Comparison of ENCODE assay signal across 10 cellular contexts in genomic region chr9:98708103-98708932, GRCh38. TPM values are rescaled to one million over a fixed set of nuclear protein-coding genes. Genes with fewer than 3 reads are reported as not detected.
DNase-seq lines count a peak whose midpoint lies in the region; ATAC-seq and TF ChIP-seq lines count a peak whose summit lies in the region.
"Had no signal": no experiment of that assay in that cellular context is flagged by ENCODE, and none has a peak within 500 bp of the region (broad histone marks: within the 10 kb centered on the region; RNA-seq: fewer than 3 reads in every experiment).

No MANE protein-coding gene starts in this region.

- CTCF ChIA-PET in A673 (lab: Charles Lee) = no interaction called here

- H3K27me3 Mint-ChIP-seq in chondrocyte (ENCODE audit: low read depth) = peaks cover 66% of the 10 kb centered on the region

- H3K4me2 ChIP-seq in mesenchymal stem cell (ENCODE audit: low read length, poor library complexity, severe bottlenecking) = peak overlapping the region; percentile 89

- no peak overlapping the region for H2BK15ac ChIP-seq in mesenchymal stem cell (ENCODE audit: low read depth, poor library complexity, severe bottlenecking)

- 18% methylated on average over 40 of the region's 89 CpGs for WGBS in mesenchymal stem cell

- no peak overlapping the region for H2AFZ ChIP-seq in mesenchymal stem cell (ENCODE audit: low read depth, low read length)

- TF ChIP-seq CTCF in A673 (conservative IDR thresholded peaks at IDR 0.05; ENCODE audit: low read depth, low read length) (no peak), chondrocyte (IDR thresholded peaks at IDR 0.05) (no peak)

- H3K79me1 ChIP-seq in mesenchymal stem cell (replicated peaks; ENCODE audit: low read length, poor library complexity, severe bottlenecking) = no peaks in the 10 kb centered on the region

- no peak overlapping the region for H3K14ac ChIP-seq in mesenchymal stem cell (ENCODE audit: low read length in 2 of 2)

- POLR2A ChIA-PET in A673 (lab: Charles Lee; ENCODE audit: low non-redundant PET) = no interaction called here

- no peak overlapping the region for H3K27ac Mint-ChIP-seq in chondrocyte (ENCODE audit: unreplicated experiment)

- peak overlapping the region; percentile 25 for H3K4me3 ChIP-seq in A673 (ENCODE audit: low read depth, low read length, poor library complexity, severe bottlenecking)
- peak overlapping the region in 1 of 2 experiments; percentile 22 for H3K4me3 ChIP-seq in mesenchymal stem cell (ENCODE audit: insufficient read depth in 1 of 2, low read depth in 1 of 2, low read length in 2 of 2)

- no peak for TF ChIP-seq POLR2A in GM18505 (IDR thresholded peaks at IDR 0.05; ENCODE audit: borderline replicate concordance, extremely low read depth, insufficient read depth, insufficient read length)

- H2BK5ac ChIP-seq in mesenchymal stem cell (ENCODE audit: low read depth, low read length, poor library complexity, severe bottlenecking) = no peak overlapping the region

- H3K27ac ChIP-seq in A673 (ENCODE audit: low read depth, low read length, poor library complexity, severe bottlenecking) (no peak overlapping the region), mesenchymal stem cell (ENCODE audit: low read length, poor library complexity, severe bottlenecking) (no peak overlapping the region)
- H3K27ac ChIP-seq: neutrophil had no signal

- H3K4ac ChIP-seq in mesenchymal stem cell (ENCODE audit: low read depth in 1 of 2, low read length in 2 of 2) = no peak overlapping the region

- no peaks in the 10 kb centered on the region for H3K36me3 Mint-ChIP-seq in chondrocyte (ENCODE audit: low read depth)

- intact Hi-C loops in A673 (cut with micrococcal nuclease; ENCODE audit: unreplicated experiment) = loop anchor here (10.0 kb wide), 1 partner anchor 174 kb away; no protein-coding TSS in a partner anchor

- H3K4me1 Mint-ChIP-seq in chondrocyte (ENCODE audit: low read depth) = peaks cover 10% of the 10 kb centered on the region

- ATAC-seq in GM18505 (IDR thresholded peaks at IDR 0.05; ENCODE audit: unreplicated experiment) (no peak), GM21515 (IDR thresholded peaks at IDR 0.05; ENCODE audit: unreplicated experiment) (no peak)

- H3K36me3 ChIP-seq in A673 (ENCODE audit: insufficient read depth, low read length, poor library complexity, severe bottlenecking) (no peaks in the 10 kb centered on the region), mesenchymal stem cell (ENCODE audit: control insufficient read depth in 1 of 2, insufficient read depth in 2 of 2, low read depth in 1 of 2, low read length in 2 of 2) (no peaks in the 10 kb centered on the region)
- H3K36me3 ChIP-seq: neutrophil had no signal

- H3K9ac ChIP-seq in mesenchymal stem cell (ENCODE audit: low read length) = no peak overlapping the region

- H3K9me3 ChIP-seq in A673 (ENCODE audit: low read depth, low read length, poor library complexity, severe bottlenecking) (no peaks in the 10 kb centered on the region), mesenchymal stem cell (ENCODE audit: control insufficient read depth, low read length) (no peaks in the 10 kb centered on the region)
- H3K9me3 ChIP-seq: neutrophil had no signal

- H3K4me1 ChIP-seq in A673 (ENCODE audit: insufficient read depth, low read length, poor library complexity, severe bottlenecking) = no peaks in the 10 kb centered on the region
- H3K4me1 ChIP-seq in mesenchymal stem cell (ENCODE audit: control insufficient read depth, insufficient read depth, low read depth, low read length) = peaks cover 25% of the 10 kb centered on the region

- no peak overlapping the region for H3K18ac ChIP-seq in mesenchymal stem cell (ENCODE audit: low read depth in 1 of 2, low read length in 2 of 2)

- no peaks in the 10 kb centered on the region for H3K9me3 Mint-ChIP-seq in chondrocyte (ENCODE audit: low read depth)

- peak overlapping the region; percentile 46 for H3K4me3 Mint-ChIP-seq in chondrocyte (ENCODE audit: unreplicated experiment)

- no peak for DNase-seq in A673 (ENCODE audit: low spot score)
- peak; percentile 31 for DNase-seq in G401 (ENCODE audit: low spot score)
- DNase-seq in chondrocyte (ENCODE audit: low spot score) = no peak
- DNase-seq in mesenchymal stem cell = no peak
- DNase-seq in T-helper 1 cell = no peak
- DNase-seq in SKM-1 (lab: John Stamatoyannopoulos, UW; ENCODE audit: unreplicated experiment) = no peak
- DNase-seq: activated effector memory CD4-positive, alpha-beta T cell treated with Interleukin-2 at 50 U/mL for 16 hours had no signal

- no peak overlapping the region for H2AK5ac ChIP-seq in mesenchymal stem cell (ENCODE audit: low read length, severe bottlenecking)

- H2BK120ac ChIP-seq in mesenchymal stem cell (ENCODE audit: low read depth, low read length) = no peak overlapping the region

- no peak overlapping the region for H3K23ac ChIP-seq in mesenchymal stem cell (ENCODE audit: low read length in 2 of 2)

- no peak overlapping the region for H2BK12ac ChIP-seq in mesenchymal stem cell (ENCODE audit: low read length in 2 of 2)

- H4K8ac ChIP-seq in mesenchymal stem cell (ENCODE audit: low read length) = no peak overlapping the region

- no peak overlapping the region for H4K91ac ChIP-seq in mesenchymal stem cell (ENCODE audit: low read length)

- in situ Hi-C loops in G401 (cut with HindIII; ENCODE audit: low sequenced_read_pairs) = no loop called here

- peaks cover 90% of the 10 kb centered on the region for H3K27me3 ChIP-seq in A673 (replicated peaks; ENCODE audit: insufficient read depth, low read depth, low read length, poor library complexity)
- H3K27me3 ChIP-seq in mesenchymal stem cell (ENCODE audit: control insufficient read depth in 1 of 2, insufficient read depth in 1 of 2, low read length in 2 of 2) = peaks cover 78 to 83% of the 10 kb centered on the region in 2 experiments

- BruUV-seq in A673 (replicated peaks; lab: Mats Ljungman, UMichigan) = no TSS peak

RNA-seq across cellular contexts. Expression of gene GABBR2, which starts 0.4 kb away (rescaled TPM):
- total RNA-seq in A673 (2021) = not detected in 2 replicates
- total RNA-seq in G401 (2014; rRNA removed; shearing (Covaris generic)) = not detected in 2 replicates
- 0.12 TPM in 1 of 3 replicates, not detected in the others for total RNA-seq in chondrocyte
- 0.03 TPM for polyA plus RNA-seq in mesenchymal stem cell (2013, experiment 1 of 2)
- polyA plus RNA-seq in mesenchymal stem cell (2013, experiment 2 of 2) = not detected
